Comparison of ENCODE assay signal across 14 cellular contexts in the genomic region with DNA sequence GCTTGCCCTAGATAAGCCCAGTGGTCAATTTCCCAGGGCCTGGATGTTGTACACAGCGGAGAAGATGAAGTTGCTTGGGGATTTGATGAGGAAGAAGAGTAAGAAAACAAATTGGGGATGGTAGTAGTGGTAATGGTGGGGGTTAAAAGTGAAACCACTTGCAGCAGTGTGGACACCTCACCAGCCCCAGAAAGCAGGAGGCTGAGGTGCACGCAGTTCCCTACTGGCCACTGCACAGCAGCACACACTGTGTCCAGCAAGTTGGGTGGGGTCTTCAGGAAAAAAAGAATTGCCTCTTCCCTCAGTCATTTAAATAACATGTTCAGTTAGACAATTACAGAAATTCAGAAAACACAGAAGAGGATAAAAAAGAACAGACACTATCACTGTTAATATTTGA.
"Had no signal": no experiment of that assay in that cellular context is flagged by ENCODE, and none has a peak within 500 bp of the region (broad histone marks: within the 10 kb centered on the region; RNA-seq: fewer than 3 reads in every experiment).

No MANE protein-coding gene starts in this region.

- H3K4me1 ChIP-seq: suprapubic skin had no signal

- H3K9me3 Mint-ChIP-seq: type B pancreatic cell had no signal

- H3K27ac ChIP-seq: esophagus muscularis mucosa, neutrophil, suprapubic skin had no signal

- H3K9me3 ChIP-seq: esophagus muscularis mucosa, neutrophil, right atrium auricular region, suprapubic skin had no signal

- ATAC-seq: stimulated activated naive CD8-positive, alpha-beta T cell treated with anti-CD3 and anti-CD28 coated beads, Interleukin-15, Interleukin-2, amounts not matched to agents 100 U/mL and 50 U/mL, for 24 hours had no signal

- H3K27me3 ChIP-seq: esophagus muscularis mucosa, neutrophil, right atrium auricular region, suprapubic skin had no signal

- H3K27me3 Mint-ChIP-seq: type B pancreatic cell had no signal

- H3K4me3 Mint-ChIP-seq: type B pancreatic cell had no signal

- H3K4me3 ChIP-seq: esophagus muscularis mucosa, right atrium auricular region, suprapubic skin had no signal

- H3K27ac Mint-ChIP-seq: type B pancreatic cell had no signal

- DNase-seq: activated CD4-positive, CD25-positive, alpha-beta regulatory T cell treated with anti-CD3 and anti-CD28 coated beads, Interleukin-2, amount 50 U/mL, for 72 hours; activated naive CD4-positive, alpha-beta T cell treated with anti-CD3 and anti-CD28 coated beads, Interleukin-2, amount 50 U/mL, for 16 hours; activated T-cell treated with anti-CD3 and anti-CD28 coated beads for 4 hours; amniotic stem cell; hypothalamus; small intestine; stimulated activated CD4-positive, alpha-beta T cell treated with anti-CD3 and anti-CD28 coated beads, Interleukin-4, amount 100 ng/mL, for 24 hours; stimulated activated naive CD8-positive, alpha-beta T cell treated with anti-CD3 and anti-CD28 coated beads, Interleukin-15, Interleukin-2, amounts not matched to agents 100 U/mL and 50 U/mL, for 24 hours; T1000 had no signal
